In the genomic region with DNA sequence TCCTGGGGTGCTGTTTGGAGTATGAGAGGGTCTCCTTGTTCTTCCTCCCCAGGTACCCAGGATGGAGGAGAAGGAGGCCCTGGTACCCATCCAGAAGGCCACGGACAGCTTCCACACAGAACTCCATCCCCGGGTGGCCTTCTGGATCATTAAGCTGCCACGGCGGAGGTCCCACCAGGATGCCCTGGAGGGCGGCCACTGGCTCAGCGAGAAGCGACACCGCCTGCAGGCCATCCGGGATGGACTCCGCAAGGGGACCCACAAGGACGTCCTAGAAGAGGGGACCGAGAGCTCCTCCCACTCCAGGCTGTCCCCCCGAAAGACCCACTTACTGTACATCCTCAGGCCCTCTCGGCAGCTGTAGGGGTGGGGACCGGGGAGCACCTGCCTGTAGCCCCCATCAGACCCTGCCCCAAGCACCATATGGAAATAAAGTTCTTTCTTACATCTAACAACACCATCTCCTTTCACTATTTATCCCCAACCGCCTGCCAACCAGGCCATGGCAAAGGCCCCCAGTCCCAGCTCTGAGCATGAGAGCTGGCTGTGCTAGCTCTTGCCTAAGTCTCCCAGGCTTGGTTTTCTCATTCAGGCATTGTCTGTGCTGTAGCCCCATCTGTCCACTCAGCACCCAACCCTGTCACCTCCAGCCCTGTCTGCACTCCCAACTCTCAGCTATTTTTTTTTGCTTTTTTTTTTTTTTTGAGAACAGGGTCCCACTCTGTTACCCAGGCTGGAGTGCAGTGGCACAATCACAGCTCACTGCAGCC, we compare ENCODE assay signal across 27 cellular contexts. TPM values are rescaled to one million over a fixed set of nuclear protein-coding genes. Genes with fewer than 3 reads are reported as not detected.
"Had no signal": no experiment of that assay in that cellular context is flagged by ENCODE, and none has a peak within 500 bp of the region (broad histone marks: within the 10 kb centered on the region; RNA-seq: fewer than 3 reads in every experiment).

No MANE protein-coding gene starts in this region.

- H3K4me3 Mint-ChIP-seq: activated B cell treated with CpG ODN at 0.5 μM for 24 hours; activated CD4-positive, alpha-beta memory T cell treated with anti-CD3 and anti-CD28 coated beads for 36 hours; activated CD4-positive, alpha-beta T cell treated with anti-CD3 and anti-CD28 coated beads, Interleukin-2, amount 10 ng/mL, durations not matched to agents 24 days and 14 days; activated naive CD4-positive, alpha-beta T cell treated with anti-CD3 and anti-CD28 coated beads for 36 hours; activated naive CD8-positive, alpha-beta T cell; activated T-cell treated with anti-CD3 and anti-CD28 coated beads, Interleukin-2, amount 50 U/mL, for 4 hours; brain had no signal

- H3K4me1 ChIP-seq: Peyer's patch, SJCRH30 had no signal

- H3K27me3 Mint-ChIP-seq: activated B cell treated with CpG ODN at 0.5 μM for 24 hours had no signal

- H3K27ac ChIP-seq: Peyer's patch, RWPE1, SJCRH30 had no signal

- H3K9me3 ChIP-seq: Peyer's patch, SJCRH30 had no signal

- H3K27me3 ChIP-seq: Peyer's patch, SJCRH30 had no signal

- ATAC-seq: activated T-cell treated with anti-CD3 and anti-CD28 coated beads, Interleukin-2, amount 50 U/mL, for 4 hours; K562 had no signal

- DNase-seq: activated B cell treated with CpG ODN at 0.5 μM for 24 hours; activated CD4-positive, alpha-beta memory T cell treated with anti-CD3 and anti-CD28 coated beads for 36 hours; activated CD4-positive, alpha-beta T cell treated with anti-CD3 and anti-CD28 coated beads for 1 hour; activated CD4-positive, alpha-beta T cell treated with anti-CD3 and anti-CD28 coated beads, Interleukin-2, amount 10 ng/mL, durations not matched to agents 24 days and 14 days; activated CD8-positive, alpha-beta memory T cell treated with anti-CD3 and anti-CD28 coated beads for 24 hours; activated effector memory CD4-positive, alpha-beta T cell treated with anti-CD3 and anti-CD28 coated beads, Interleukin-2, amount 50 U/mL, for 16 hours; activated naive CD4-positive, alpha-beta T cell treated with anti-CD3 and anti-CD28 coated beads for 36 hours; activated T-cell treated with anti-CD3 and anti-CD28 coated beads, Interleukin-2, amount 50 U/mL, for 4 hours; amygdala; Kasumi-1; NCI-H1105 treated with DMSO at 0.1 percent for 48 hours; NCI-H1436 treated with DMSO at 0.1 percent for 48 hours; NCI-H187; NCI-H2081; NCI-H510A treated with DMSO at 0.1 percent for 48 hours; NCI-H69; Peyer's patch; Right ventricle myocardium superior; SJCRH30; T-helper 2 cell; T1000 had no signal

- H3K36me3 ChIP-seq: Peyer's patch, SJCRH30 had no signal

- H3K36me3 Mint-ChIP-seq: activated CD4-positive, alpha-beta memory T cell treated with anti-CD3 and anti-CD28 coated beads for 36 hours had no signal

- FAIRE-seq: astrocyte, K562, TTC549 had no signal

- H3K27ac Mint-ChIP-seq: activated B cell treated with CpG ODN at 0.5 μM for 24 hours; activated CD4-positive, alpha-beta memory T cell treated with anti-CD3 and anti-CD28 coated beads for 36 hours; activated CD4-positive, alpha-beta T cell treated with anti-CD3 and anti-CD28 coated beads, Interleukin-2, amount 10 ng/mL, durations not matched to agents 24 days and 14 days; activated naive CD4-positive, alpha-beta T cell treated with anti-CD3 and anti-CD28 coated beads for 36 hours; activated naive CD8-positive, alpha-beta T cell; brain had no signal

- H3K4me1 Mint-ChIP-seq: activated B cell treated with CpG ODN at 0.5 μM for 24 hours; activated CD4-positive, alpha-beta T cell treated with anti-CD3 and anti-CD28 coated beads, Interleukin-2, amount 10 ng/mL, durations not matched to agents 24 days and 14 days; brain had no signal

- H3K4me3 ChIP-seq: K562, Peyer's patch, SJCRH30 had no signal

RNA-seq across cellular contexts. Expression of a gene that starts 11.2 kb away (rescaled TPM):
- total RNA-seq: activated CD4-positive, alpha-beta memory T cell treated with anti-CD3 and anti-CD28 coated beads for 36 hours; activated CD4-positive, alpha-beta T cell treated with anti-CD3 and anti-CD28 coated beads, Interleukin-2, amount 10 ng/mL, durations not matched to agents 24 days and 14 days; activated naive CD4-positive, alpha-beta T cell treated with anti-CD3 and anti-CD28 coated beads for 36 hours; activated T-cell treated with anti-CD3 and anti-CD28 coated beads, Interleukin-2, amount 50 U/mL, for 4 hours; Peyer's patch; Right ventricle myocardium superior had no signal

RNA-seq across cellular contexts. Expression of a gene that starts 12.6 kb away (rescaled TPM):
- total RNA-seq: activated CD4-positive, alpha-beta memory T cell treated with anti-CD3 and anti-CD28 coated beads for 36 hours; activated CD4-positive, alpha-beta T cell treated with anti-CD3 and anti-CD28 coated beads, Interleukin-2, amount 10 ng/mL, durations not matched to agents 24 days and 14 days had no signal

RNA-seq across cellular contexts. Expression of a gene that starts 13.2 kb away (rescaled TPM):
- total RNA-seq: activated CD4-positive, alpha-beta T cell treated with anti-CD3 and anti-CD28 coated beads, Interleukin-2, amount 10 ng/mL, durations not matched to agents 24 days and 14 days; astrocyte; Peyer's patch; Right ventricle myocardium superior; SJCRH30 had no signal

RNA-seq across cellular contexts. Expression of a gene that starts 39.6 kb away (rescaled TPM):
- total RNA-seq: SJCRH30 had no signal

RNA-seq across cellular contexts. Expression of a gene that starts 48.4 kb away (rescaled TPM):
- total RNA-seq: activated B cell treated with CpG ODN at 0.5 μM for 24 hours; activated CD4-positive, alpha-beta memory T cell treated with anti-CD3 and anti-CD28 coated beads for 36 hours; activated CD4-positive, alpha-beta T cell treated with anti-CD3 and anti-CD28 coated beads, Interleukin-2, amount 10 ng/mL, durations not matched to agents 24 days and 14 days; activated naive CD4-positive, alpha-beta T cell treated with anti-CD3 and anti-CD28 coated beads for 36 hours; activated T-cell treated with anti-CD3 and anti-CD28 coated beads, Interleukin-2, amount 50 U/mL, for 4 hours; astrocyte; Peyer's patch; Right ventricle myocardium superior; SJCRH30 had no signal
- polyA plus RNA-seq: K562 had no signal
